ENCODE assay signal across 20 cellular contexts in genomic region chr5:156687514-156687913, GRCh38.
"Had no signal": no experiment of that assay in that cellular context is flagged by ENCODE, and none has a peak within 500 bp of the region (broad histone marks: within the 10 kb centered on the region; RNA-seq: fewer than 3 reads in every experiment).

No MANE protein-coding gene starts in this region.

- H3K4me2 ChIP-seq: hepatocyte had no signal

- H3K9me3 ChIP-seq: body of pancreas, spleen, thoracic aorta, upper lobe of left lung had no signal

- H3K27ac ChIP-seq: body of pancreas, epithelial cell of prostate, hepatocyte, spleen, thoracic aorta, upper lobe of left lung had no signal

- H3K79me2 ChIP-seq: hepatocyte had no signal

- H3K27me3 ChIP-seq: body of pancreas, hepatocyte, upper lobe of left lung had no signal

- DNase-seq: activated CD4-positive, alpha-beta memory T cell treated with anti-CD3 and anti-CD28 coated beads, Interleukin-2, amount 10 ng/mL, durations not matched to agents 7 days and 5 days; activated CD4-positive, alpha-beta T cell treated with anti-CD3 and anti-CD28 coated beads, Interleukin-2, amount 10 ng/mL, durations not matched to agents 24 days and 14 days; activated effector memory CD4-positive, alpha-beta T cell treated with anti-CD3 and anti-CD28 coated beads, Interleukin-2, amount 50 U/mL, for 16 hours; activated naive CD4-positive, alpha-beta T cell treated with anti-CD3 and anti-CD28 coated beads, Interleukin-2, amount 10 ng/mL, durations not matched to agents 7 days and 5 days; activated T-cell treated with anti-CD3 and anti-CD28 coated beads, Interleukin-2, amount 50 U/mL, for 72 hours; amygdala; body of pancreas; central memory CD4-positive, alpha-beta T cell; immature natural killer cell; mesenchymal stem cell; occipital lobe; spleen; stimulated activated CD4-positive, alpha-beta T cell treated with anti-CD3 and anti-CD28 coated beads, Interleukin-4, amount 100 ng/mL, for 1 hour; stimulated activated naive CD4-positive, alpha-beta T cell; upper lobe of left lung had no signal

- FAIRE-seq: colon had no signal

- H3K36me3 ChIP-seq: spleen, thoracic aorta, upper lobe of left lung had no signal

- H3K4me1 ChIP-seq: spleen, upper lobe of left lung had no signal

- ATAC-seq: activated T-cell treated with anti-CD3 and anti-CD28 coated beads, Interleukin-2, amount 50 U/mL, for 72 hours; body of pancreas; SK-N-SH treated with all-trans-retinoic acid at 6 μM for 48 hours had no signal

- H2AFZ ChIP-seq: hepatocyte had no signal

- H3K4me3 ChIP-seq: body of pancreas, hepatocyte, spleen, thoracic aorta, upper lobe of left lung had no signal
